8 cellular contexts compared by ENCODE assay signal in the genomic region with DNA sequence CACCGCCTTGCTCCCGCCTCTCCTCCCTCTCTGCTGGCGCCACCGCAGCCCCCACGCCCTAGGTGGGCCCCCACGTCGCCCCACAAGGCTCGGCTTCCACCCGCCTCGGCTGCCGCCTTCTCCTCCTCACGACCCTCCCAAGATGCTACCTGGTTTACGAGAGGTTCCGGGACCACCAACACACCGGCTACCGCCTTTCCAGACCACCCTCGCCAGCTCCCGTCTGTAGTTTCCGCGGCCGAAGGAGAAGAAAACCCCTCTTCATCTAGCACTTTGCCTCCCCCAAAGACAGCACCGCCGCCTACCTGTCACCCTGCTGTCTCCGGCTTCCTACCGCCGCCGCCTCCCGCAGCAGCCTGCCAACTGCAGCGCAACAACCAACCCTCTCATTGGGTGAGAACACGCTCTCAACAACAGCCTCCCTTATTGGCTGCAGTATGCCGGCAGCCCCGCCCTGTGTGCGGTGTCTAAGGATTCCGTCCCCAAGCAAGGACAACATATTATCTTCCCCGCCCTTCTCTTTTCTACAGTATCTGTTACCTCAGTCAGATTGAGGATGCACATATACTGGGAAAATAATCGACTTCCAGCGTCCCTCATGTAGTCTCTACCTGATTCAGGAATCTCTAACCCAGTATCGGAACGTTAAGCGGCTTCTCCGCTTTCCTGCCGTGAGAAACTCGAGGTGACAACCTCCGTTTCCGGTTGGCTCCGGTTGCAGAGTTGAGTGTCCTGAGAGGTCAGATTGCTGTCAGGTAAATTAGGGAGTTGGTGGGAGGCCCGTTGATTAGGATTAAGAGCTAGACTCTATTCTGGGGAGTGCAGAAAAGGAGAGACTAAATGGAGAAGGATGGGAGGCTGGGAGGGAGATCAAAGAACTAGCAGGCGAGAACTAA. TPM values are rescaled to one million over a fixed set of nuclear protein-coding genes. Genes with fewer than 3 reads are reported as not detected.
DNase-seq lines count a peak whose midpoint lies in the region; TF ChIP-seq lines count a peak whose summit lies in the region.

Gene HYCC2 (minus strand): TSS at position 367 of the 896 bp plus-strand sequence. CDS start 47,662 bp downstream, outside the sequence.
Gene NDUFB3 (plus strand): TSS at position 697 of the 896 bp plus-strand sequence. CDS start 6,882 bp downstream, outside the sequence.

- peak; percentile 59 for TF ChIP-seq POLR2A in Raji (IDR thresholded peaks at IDR 0.05; ENCODE audit: insufficient read depth, low read depth, low read length)

- no peaks in the 10 kb centered on the region for H3K27me3 Mint-ChIP-seq in nephron (ENCODE audit: low read depth)
- no peaks in the 10 kb centered on the region for H3K27me3 Mint-ChIP-seq in stimulated activated naive CD8-positive, alpha-beta T cell treated with anti-CD3 and anti-CD28 coated beads, Interleukin-15, Interleukin-2, amounts not matched to agents 100 ng/mL and 50 ng/mL, for 24 hours

- peak within 1 kb of the TSS; percentile 89 for H2AFZ ChIP-seq in Loucy (ENCODE audit: low read length)

- H3K9me3 Mint-ChIP-seq in nephron = no peaks in the 10 kb centered on the region
- no peaks in the 10 kb centered on the region for H3K9me3 Mint-ChIP-seq in stimulated activated naive CD8-positive, alpha-beta T cell treated with anti-CD3 and anti-CD28 coated beads, Interleukin-15, Interleukin-2, amounts not matched to agents 100 ng/mL and 50 ng/mL, for 24 hours

- no peaks in the 10 kb centered on the region for H3K9me2 ChIP-seq in Loucy (replicated peaks; ENCODE audit: low read depth, low read length)

- H3K27ac Mint-ChIP-seq in nephron = peak within 1 kb of the TSS; percentile 92 to 97 (median 94)
- peak within 1 kb of the TSS; percentile 91 for H3K27ac Mint-ChIP-seq in stimulated activated naive CD8-positive, alpha-beta T cell treated with anti-CD3 and anti-CD28 coated beads, Interleukin-15, Interleukin-2, amounts not matched to agents 100 ng/mL and 50 ng/mL, for 24 hours

- H3K4me1 ChIP-seq in Loucy (ENCODE audit: insufficient read depth, low read length, poor library complexity, severe bottlenecking) = peaks cover 41% of the 10 kb centered on the region

- H3K4me3 ChIP-seq in H7 (ENCODE audit: insufficient read depth, low read depth, low read length) = peak within 1 kb of the TSS; percentile 60
- peak within 1 kb of the TSS; percentile 92 for H3K4me3 ChIP-seq in Loucy (ENCODE audit: low read length, poor library complexity, severe bottlenecking)
- peak within 1 kb of the TSS; percentile 95 for H3K4me3 ChIP-seq in fibroblast of the aortic adventitia (ENCODE audit: low read depth, low read length)

- H3K4me1 Mint-ChIP-seq in nephron = peaks cover 41% of the 10 kb centered on the region
- H3K4me1 Mint-ChIP-seq in stimulated activated naive CD8-positive, alpha-beta T cell treated with anti-CD3 and anti-CD28 coated beads, Interleukin-15, Interleukin-2, amounts not matched to agents 100 ng/mL and 50 ng/mL, for 24 hours (ENCODE audit: low read depth) = peaks cover 72% of the 10 kb centered on the region

- no peaks in the 10 kb centered on the region for H3K36me3 Mint-ChIP-seq in nephron (ENCODE audit: low read depth)
- H3K36me3 Mint-ChIP-seq in stimulated activated naive CD8-positive, alpha-beta T cell treated with anti-CD3 and anti-CD28 coated beads, Interleukin-15, Interleukin-2, amounts not matched to agents 100 ng/mL and 50 ng/mL, for 24 hours (ENCODE audit: low read depth) = peaks cover 11% of the 10 kb centered on the region

- in situ Hi-C loops in G401 (cut with HindIII; ENCODE audit: low sequenced_read_pairs) = no loop called here

- no peaks in the 10 kb centered on the region for H3K9me3 ChIP-seq in Loucy (ENCODE audit: insufficient read depth, low read depth, low read length)

- no peaks in the 10 kb centered on the region for H3F3A ChIP-seq in Loucy (ENCODE audit: low read depth)

- DNase-seq in G401 (ENCODE audit: low spot score) = peak; percentile 95
- peak; percentile 94 for DNase-seq in H7
- DNase-seq in activated T-helper 9 cell treated with anti-CD3 and anti-CD28 coated beads, Interleukin-2, amount 50 U/mL, for 16 hours (ENCODE audit: low read depth) = peak; percentile 82
- peak; percentile 95 for DNase-seq in fibroblast of the aortic adventitia (ENCODE audit: low read depth)

- H3K27me3 ChIP-seq in H7 (ENCODE audit: control insufficient read depth, insufficient read depth, low read length) (no peaks in the 10 kb centered on the region), Loucy (ENCODE audit: insufficient read depth, low read length, poor library complexity, severe bottlenecking) (no peaks in the 10 kb centered on the region)

- H3K4me2 ChIP-seq in Loucy (ENCODE audit: low read depth, low read length, poor library complexity, severe bottlenecking) = peak within 1 kb of the TSS; percentile 89

- H3K36me3 ChIP-seq in H7 (replicated peaks; ENCODE audit: control insufficient read depth, insufficient read depth, low read length) (no peaks in the 10 kb centered on the region), Loucy (ENCODE audit: insufficient read depth, low read length) (no peaks in the 10 kb centered on the region)

- peak within 1 kb of the TSS; percentile 94 to 100 (median 99) for H3K4me3 Mint-ChIP-seq in nephron
- peak within 1 kb of the TSS; percentile 96 for H3K4me3 Mint-ChIP-seq in stimulated activated naive CD8-positive, alpha-beta T cell treated with anti-CD3 and anti-CD28 coated beads, Interleukin-15, Interleukin-2, amounts not matched to agents 100 ng/mL and 50 ng/mL, for 24 hours

- TF ChIP-seq CTCF in Loucy (conservative IDR thresholded peaks at IDR 0.05; ENCODE audit: low read length) = peak; percentile 37
- TF ChIP-seq CTCF in fibroblast of the aortic adventitia (IDR thresholded peaks at IDR 0.05; ENCODE audit: insufficient read depth, low read length) = peak; percentile 35
- TF ChIP-seq CTCF in nephron (IDR thresholded peaks at IDR 0.05; ENCODE audit: unreplicated experiment in 3 of 3) = peak in 1 of 3 experiments; percentile 16

- H3K79me2 ChIP-seq in Loucy (ENCODE audit: insufficient read depth, low read length) = peaks cover 73% of the 10 kb centered on the region

- peak within 1 kb of the TSS; percentile 87 for H3K9ac ChIP-seq in Loucy (ENCODE audit: low read depth, low read length, poor library complexity, severe bottlenecking)

- peaks cover 27% of the 10 kb centered on the region for H4K20me1 ChIP-seq in Loucy (ENCODE audit: insufficient read depth, low read length, poor library complexity, severe bottlenecking)

RNA-seq across cellular contexts. Expression of gene HYCC2, which starts in this region (rescaled TPM):
- 0.49 and 3.2 TPM in 2 replicates for total RNA-seq in G401 (2014; rRNA removed; shearing (Covaris generic))
- 5.7 and 6.8 TPM in 2 replicates for total RNA-seq in H7 (2014; rRNA removed; shearing (Covaris generic))
- total RNA-seq in fibroblast of the aortic adventitia (ENCODE audit: low replicate concordance) = 6.2 and 11.7 TPM in 2 replicates

RNA-seq across cellular contexts. Expression of gene NDUFB3, which starts in this region (rescaled TPM):
- 78.6 and 93.5 TPM in 2 replicates for total RNA-seq in G401 (2014; rRNA removed; shearing (Covaris generic))
- total RNA-seq in H7 (2014; rRNA removed; shearing (Covaris generic)) = 45.7 and 56.7 TPM in 2 replicates
- total RNA-seq in fibroblast of the aortic adventitia (ENCODE audit: low replicate concordance) = 70.3 and 198 TPM in 2 replicates

Comparison
In these comparisons a context has a peak if more than half of its experiments do, and no peak if none do; other contexts are left out.
1. Peak in every context shown above with its lines: DNase-seq and H3K4me3 ChIP-seq.